Comparison of ENCODE assay signal across 11 cellular contexts in the genomic region with DNA sequence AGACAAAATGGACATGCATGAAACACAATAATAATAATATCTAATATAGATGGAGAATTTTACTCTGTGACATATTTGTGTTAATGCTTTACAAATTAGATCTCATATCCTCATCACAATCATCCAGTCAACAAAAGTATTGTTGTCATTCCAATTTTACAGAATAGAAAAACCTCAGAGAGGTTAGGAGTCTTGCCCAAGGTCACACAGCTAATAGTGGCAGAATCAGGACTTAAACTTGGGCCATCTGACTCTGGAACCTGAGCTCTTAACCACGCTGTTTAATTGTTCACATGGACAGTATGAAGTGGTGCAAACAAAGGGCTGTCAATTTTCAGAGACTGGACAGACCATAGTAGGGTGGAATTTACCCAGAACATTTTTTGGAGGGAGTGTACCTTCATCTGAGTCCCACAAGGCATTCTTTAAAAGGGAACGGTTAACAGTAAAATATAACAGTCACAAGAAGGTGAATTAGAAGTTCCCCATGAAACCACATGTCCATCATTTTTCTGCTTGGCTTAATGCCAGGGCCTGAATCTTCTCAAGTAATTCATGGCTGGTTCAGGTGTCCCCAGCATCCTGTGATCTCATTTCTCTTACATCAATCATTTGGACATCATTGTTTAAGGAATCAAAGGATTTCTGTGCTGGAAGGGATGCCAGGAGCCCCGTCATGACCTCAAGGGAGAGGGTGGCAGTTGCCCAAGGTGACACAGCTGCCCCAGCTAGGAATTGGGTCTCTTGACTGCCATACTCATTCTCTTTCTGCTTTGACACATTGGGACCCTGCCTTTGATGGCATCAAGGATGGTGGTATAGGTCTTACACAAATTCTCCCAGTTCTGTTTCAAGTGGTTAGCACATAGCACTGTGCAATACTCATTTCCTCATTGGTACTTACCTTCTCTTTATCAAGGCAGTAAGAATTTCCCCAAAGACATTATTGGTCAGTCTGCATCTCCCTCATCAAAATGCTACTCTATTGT. TPM values are rescaled to one million over a fixed set of nuclear protein-coding genes. Genes with fewer than 3 reads are reported as not detected.
DNase-seq lines count a peak whose midpoint lies in the region; ATAC-seq and TF ChIP-seq lines count a peak whose summit lies in the region.
"Had no signal": no experiment of that assay in that cellular context is flagged by ENCODE, and none has a peak within 500 bp of the region (broad histone marks: within the 10 kb centered on the region; RNA-seq: fewer than 3 reads in every experiment).

No MANE protein-coding gene starts in this region.

- peaks cover 51% of the 10 kb centered on the region for H3K4me1 ChIP-seq in DOHH2 (ENCODE audit: control insufficient read depth, low read length)
- peaks cover 46% of the 10 kb centered on the region for H3K4me1 ChIP-seq in PC-9 (replicated peaks; ENCODE audit: insufficient read depth)
- H3K4me1 ChIP-seq in upper lobe of left lung: peaks cover 0 to 5% (median 2%) of the 10 kb centered on the region in 4 donors

- POLR2A ChIA-PET in PC-9 (lab: Charles Lee; ENCODE audit: unreplicated experiment): no interaction called here

- H3K4me3 ChIP-seq in DOHH2 (ENCODE audit: low read length) (peak overlapping the region; percentile 39), PC-9 (no peak overlapping the region), upper lobe of left lung (no peak overlapping the region)

- H3K79me2 ChIP-seq in DOHH2 (ENCODE audit: control insufficient read depth, low read length) (no peaks in the 10 kb centered on the region), PC-9 (ENCODE audit: low read depth) (no peaks in the 10 kb centered on the region)

- DNase-seq in PC-9 (peak; percentile 14 to 55), left cardiac atrium (no peak), upper lobe of left lung (no peak), NCI-H2081 (lab: John Stamatoyannopoulos, UW) (no peak), UCSD-AML1 (lab: John Stamatoyannopoulos, UW; ENCODE audit: unreplicated experiment) (no peak)
- DNase-seq: CD8-positive, alpha-beta T cell; nephron progenitor cell; stimulated activated CD4-positive, alpha-beta T cell treated with anti-CD3 and anti-CD28 coated beads, Interleukin-4, amount 100 ng/mL, for 4 hours had no signal

- TF ChIP-seq EP300 in upper lobe of left lung (IDR thresholded peaks at IDR 0.05): no peak

- ATAC-seq in GM19023 (IDR thresholded peaks at IDR 0.05; ENCODE audit: unreplicated experiment) (peak; percentile 56), HG03045 (IDR thresholded peaks at IDR 0.05; ENCODE audit: unreplicated experiment) (peak; percentile 59), left cardiac atrium (no peak), upper lobe of left lung (ENCODE audit: low FRiP score in 2 of 2) (no peak)
- ATAC-seq: CD8-positive, alpha-beta T cell had no signal

- WGBS in upper lobe of left lung, 2 donors: 48 to 63% methylated on average over 3 of the region's 3 CpGs

- H3K27me3 ChIP-seq in DOHH2 (ENCODE audit: control insufficient read depth, low read length) (peaks cover 1% of the 10 kb centered on the region; the same call in 1 of the 2 replicates), PC-9 (ENCODE audit: insufficient read depth, low read depth) (no peaks in the 10 kb centered on the region), upper lobe of left lung (no peaks in the 10 kb centered on the region)

- H3K36me3 ChIP-seq in DOHH2 (ENCODE audit: control insufficient read depth, low read length) (no peaks in the 10 kb centered on the region), PC-9 (ENCODE audit: low read depth) (no peaks in the 10 kb centered on the region), upper lobe of left lung (no peaks in the 10 kb centered on the region)

- BruUV-seq in PC-9 (replicated peaks; lab: Mats Ljungman, UMichigan): no TSS peak

- H3K27ac ChIP-seq in DOHH2 (ENCODE audit: low read depth, low read length) (no peak overlapping the region), PC-9 (no peak overlapping the region), upper lobe of left lung (no peak overlapping the region)

- TF ChIP-seq CTCF in DOHH2 (IDR thresholded peaks at IDR 0.05; ENCODE audit: low read depth, low read length, poor library complexity, severe bottlenecking): no peak
- TF ChIP-seq CTCF in PC-9 (conservative IDR thresholded peaks at IDR 0.05): no peak
- TF ChIP-seq CTCF in upper lobe of left lung (IDR thresholded peaks at IDR 0.05): no peak

- no peaks in the 10 kb centered on the region for H3K9me3 ChIP-seq in DOHH2 (ENCODE audit: control insufficient read depth, insufficient read depth, low read length)
- H3K9me3 ChIP-seq in PC-9 (ENCODE audit: insufficient read depth, low read depth): no peaks in the 10 kb centered on the region
- no peaks in the 10 kb centered on the region for H3K9me3 ChIP-seq in upper lobe of left lung

- H3K4me2 ChIP-seq in DOHH2 (ENCODE audit: low read length) (peak overlapping the region; percentile 52), PC-9 (no peak overlapping the region)

- CTCF ChIA-PET in PC-9 (lab: Charles Lee): no interaction called here

- no peaks in the 10 kb centered on the region for H3F3A ChIP-seq in DOHH2 (ENCODE audit: control insufficient read depth, insufficient read depth)
- H3F3A ChIP-seq in PC-9 (ENCODE audit: insufficient read depth, low read depth): peaks cover 19% of the 10 kb centered on the region

- no peak for TF ChIP-seq POLR2A in upper lobe of left lung (IDR thresholded peaks at IDR 0.05)

- no peak overlapping the region for H2AFZ ChIP-seq in PC-9

- H3K9me2 ChIP-seq in DOHH2 (replicated peaks; ENCODE audit: control insufficient read depth, low read length) (no peaks in the 10 kb centered on the region), PC-9 (ENCODE audit: insufficient read depth) (no peaks in the 10 kb centered on the region)

- H4K20me1 ChIP-seq in DOHH2 (ENCODE audit: control insufficient read depth, insufficient read depth, low read depth, low read length) (no peaks in the 10 kb centered on the region), PC-9 (ENCODE audit: insufficient read depth) (no peaks in the 10 kb centered on the region)

- intact Hi-C loops in PC-9 (cut with micrococcal nuclease; ENCODE audit: unreplicated experiment): loop anchor here (5.0 kb wide), 2 partner anchors 118 to 153 kb away; no protein-coding TSS in a partner anchor
- intact Hi-C loops in left cardiac atrium (cut with DNase I): loop anchor here in 1 of 2 donors (5.0 to 10.0 kb wide), 2 partner anchors 155 to 808 kb away; no protein-coding TSS in a partner anchor

RNA-seq across cellular contexts. Expression of gene CCDC93, which starts 35.6 kb away (rescaled TPM):
- total RNA-seq in PC-9 (2021): 29.7 and 31.3 TPM in 2 replicates
- total RNA-seq in left cardiac atrium: 10 to 100 TPM; 18.3 to 24.6 TPM
- total RNA-seq in upper lobe of left lung: 100 to 1,000 TPM in 1 of 6 donors, 10 to 100 TPM in 5; 19.6 to 141 (median 38.8) TPM

RNA-seq across cellular contexts. Expression of gene INSIG2, which starts 38.8 kb away (rescaled TPM):
- total RNA-seq in PC-9 (2021) (33.6 and 54.8 TPM in 2 replicates), left cardiac atrium (10 to 100 TPM; 15.2 to 15.9 TPM), upper lobe of left lung (10 to 100 TPM; 10.5 to 33.2 (median 23.5) TPM)

Comparison
In these comparisons a context has a peak if more than half of its experiments do, and no peak if none do; other contexts are left out.
1. ATAC-seq: peak in GM19023 (single experiment) and HG03045 (single experiment); none in left cardiac atrium (0 of 2) and upper lobe of left lung (0 of 2).
2. DNase-seq: peak in PC-9 (2 of 2); none in left cardiac atrium (single experiment), upper lobe of left lung (0 of 2), NCI-H2081 (0 of 2) and UCSD-AML1 (single experiment).